ENCODE assay signal across 1 cellular context in genomic region chr1:228336308-228337030, GRCh38.
TF ChIP-seq lines count a peak whose summit lies in the region.

No MANE protein-coding gene starts in this region.

TF ChIP-seq in K562, 482 proteins besides CTCF, POLR2A, EP300 and RAD21 (continued from another document):
- peak; percentile 30; the same call in 1 of the 2 replicates for TF ChIP-seq STAG1 (CRISPR knock-in tag; IDR thresholded peaks at IDR 0.05; ENCODE audit: borderline replicate concordance)
- TF ChIP-seq CTBP1 (IDR thresholded peaks at IDR 0.05; ENCODE audit: borderline replicate concordance): 0 out of 2 replicates have a peak, but pooled peaks have one; percentile 13
- no peak for TF ChIP-seq ZNF184 (CRISPR knock-in tag; IDR thresholded peaks at IDR 0.05)
- TF ChIP-seq CBFA2T3 (IDR thresholded peaks at IDR 0.05): no peak
- no peak for TF ChIP-seq HDAC2 (IDR thresholded peaks at IDR 0.05)
- no peak for TF ChIP-seq EZH2 (IDR thresholded peaks at IDR 0.05; ENCODE audit: borderline replicate concordance, low read depth, low read length)
- no peak for TF ChIP-seq ZNF41 (CRISPR knock-in tag; conservative IDR thresholded peaks at IDR 0.05)
- TF ChIP-seq NFXL1 (CRISPR knock-in tag; IDR thresholded peaks at IDR 0.05): no peak
- no peak for TF ChIP-seq DDX20 (tag; IDR thresholded peaks at IDR 0.05; ENCODE audit: low read depth)
